In genomic region chr2:191345788-191346187, GRCh38 we compare ENCODE assay signal across 26 cellular contexts.
DNase-seq lines count a peak whose midpoint lies in the region; ATAC-seq lines count a peak whose summit lies in the region.
"Had no signal": no experiment of that assay in that cellular context is flagged by ENCODE, and none has a peak within 500 bp of the region (broad histone marks: within the 10 kb centered on the region; RNA-seq: fewer than 3 reads in every experiment).

No MANE protein-coding gene starts in this region.

- POLR2A ChIA-PET in naive thymus-derived CD8-positive, alpha-beta T cell (lab: Charles Lee): no interaction called here
- POLR2A ChIA-PET in activated CD8-positive, alpha-beta T cell treated with anti-CD3 and anti-CD28 coated beads, Interleukin-2, amount 10 ng/mL, durations not matched to agents 7 days and 5 days (lab: Charles Lee): no interaction called here

- no peaks in the 10 kb centered on the region for H3K9me3 Mint-ChIP-seq in naive thymus-derived CD8-positive, alpha-beta T cell
- H3K9me3 Mint-ChIP-seq in activated CD8-positive, alpha-beta T cell treated with anti-CD3 and anti-CD28 coated beads, Interleukin-2, amount 10 ng/mL, durations not matched to agents 7 days and 5 days (ENCODE audit: insufficient read depth): no peaks in the 10 kb centered on the region
- H3K9me3 Mint-ChIP-seq: activated CD4-positive, alpha-beta T cell treated with anti-CD3 and anti-CD28 coated beads, Interleukin-2, amount 10 ng/mL, durations not matched to agents 7 days and 5 days; activated naive CD4-positive, alpha-beta T cell treated with anti-CD3 and anti-CD28 coated beads, Interleukin-2, amount 50 U/mL, for 72 hours; activated T-helper 17 cell treated with anti-CD3 and anti-CD28 coated beads, Interleukin-2, amount 50 U/mL, for 72 hours; neural progenitor cell had no signal

- peak; percentile 67 for ATAC-seq in esophagus mucosa
- ATAC-seq in naive thymus-derived CD8-positive, alpha-beta T cell: no peak
- ATAC-seq in activated CD8-positive, alpha-beta T cell treated with anti-CD3 and anti-CD28 coated beads, Interleukin-2, amount 10 ng/mL, durations not matched to agents 7 days and 5 days: no peak
- ATAC-seq: activated naive CD4-positive, alpha-beta T cell treated with anti-CD3 and anti-CD28 coated beads, Interleukin-2, amount 50 U/mL, for 72 hours; activated T-helper 17 cell treated with anti-CD3 and anti-CD28 coated beads, Interleukin-2, amount 50 U/mL, for 72 hours; body of pancreas; GM12878; left ventricle myocardium superior had no signal

- no peaks in the 10 kb centered on the region for H3K4me1 Mint-ChIP-seq in naive thymus-derived CD8-positive, alpha-beta T cell
- H3K4me1 Mint-ChIP-seq in activated CD8-positive, alpha-beta T cell treated with anti-CD3 and anti-CD28 coated beads, Interleukin-2, amount 10 ng/mL, durations not matched to agents 7 days and 5 days (ENCODE audit: low read depth): no peaks in the 10 kb centered on the region
- H3K4me1 Mint-ChIP-seq: activated CD4-positive, alpha-beta T cell treated with anti-CD3 and anti-CD28 coated beads, Interleukin-2, amount 10 ng/mL, durations not matched to agents 7 days and 5 days; activated T-helper 17 cell treated with anti-CD3 and anti-CD28 coated beads, Interleukin-2, amount 50 U/mL, for 72 hours; CD4-positive, CD25-positive, alpha-beta regulatory T cell; neural progenitor cell had no signal

- DNase-seq in GM03348 (ENCODE audit: low spot score) (peak; percentile 14), RKO (ENCODE audit: low spot score) (peak; percentile 18), renal cortical epithelial cell (ENCODE audit: low read depth) (peak; percentile 73), GM19240 (ENCODE audit: insufficient read length, low spot score) (no peak), SW480 (ENCODE audit: low spot score) (no peak)
- no peak for DNase-seq in naive thymus-derived CD8-positive, alpha-beta T cell
- DNase-seq in activated CD8-positive, alpha-beta T cell treated with anti-CD3 and anti-CD28 coated beads, Interleukin-2, amount 10 ng/mL, durations not matched to agents 7 days and 5 days: no peak
- DNase-seq: activated CD4-positive, alpha-beta T cell treated with anti-CD3 and anti-CD28 coated beads, Interleukin-2, amount 10 ng/mL, durations not matched to agents 7 days and 5 days; body of pancreas; CD4-positive, CD25-positive, alpha-beta regulatory T cell; GDM1; left ventricle myocardium superior; NCI-H1694; NCI-H2171; NCI-H526 treated with DMSO at 0.1 percent for 48 hours; RPMI8226; SK-N-SH; stimulated activated CD4-positive, alpha-beta T cell treated with anti-CD3 and anti-CD28 coated beads, Interleukin-1b, Interleukin-23, amount 100 ng/mL, for 48 hours; substantia nigra; uterus; WERI-Rb-1 had no signal

- H3K36me3 Mint-ChIP-seq in naive thymus-derived CD8-positive, alpha-beta T cell: no peaks in the 10 kb centered on the region
- H3K36me3 Mint-ChIP-seq in activated CD8-positive, alpha-beta T cell treated with anti-CD3 and anti-CD28 coated beads, Interleukin-2, amount 10 ng/mL, durations not matched to agents 7 days and 5 days (ENCODE audit: low read depth): no peaks in the 10 kb centered on the region
- H3K36me3 Mint-ChIP-seq: CD4-positive, CD25-positive, alpha-beta regulatory T cell had no signal

- H3K27me3 Mint-ChIP-seq in naive thymus-derived CD8-positive, alpha-beta T cell: peaks cover 0 to 11% (median 0%) of the 10 kb centered on the region in 5 donors
- no peaks in the 10 kb centered on the region for H3K27me3 Mint-ChIP-seq in activated CD8-positive, alpha-beta T cell treated with anti-CD3 and anti-CD28 coated beads, Interleukin-2, amount 10 ng/mL, durations not matched to agents 7 days and 5 days (ENCODE audit: low read depth)
- H3K27me3 Mint-ChIP-seq: activated CD4-positive, alpha-beta T cell treated with anti-CD3 and anti-CD28 coated beads, Interleukin-2, amount 10 ng/mL, durations not matched to agents 7 days and 5 days; activated T-helper 17 cell treated with anti-CD3 and anti-CD28 coated beads, Interleukin-2, amount 50 U/mL, for 72 hours had no signal

- CTCF ChIA-PET in activated CD8-positive, alpha-beta T cell treated with anti-CD3 and anti-CD28 coated beads, Interleukin-2, amount 10 ng/mL, durations not matched to agents 7 days and 5 days (lab: Charles Lee): interaction anchor here (0.6 kb wide), 1 partner anchor 290 kb away, joined by 3 read pairs; no protein-coding TSS in a partner anchor

- no peak overlapping the region for H3K27ac Mint-ChIP-seq in naive thymus-derived CD8-positive, alpha-beta T cell
- no peak overlapping the region for H3K27ac Mint-ChIP-seq in activated CD8-positive, alpha-beta T cell treated with anti-CD3 and anti-CD28 coated beads, Interleukin-2, amount 10 ng/mL, durations not matched to agents 7 days and 5 days
- H3K27ac Mint-ChIP-seq: activated CD4-positive, alpha-beta T cell treated with anti-CD3 and anti-CD28 coated beads, Interleukin-2, amount 10 ng/mL, durations not matched to agents 7 days and 5 days; activated naive CD4-positive, alpha-beta T cell treated with anti-CD3 and anti-CD28 coated beads, Interleukin-2, amount 50 U/mL, for 72 hours; activated T-helper 17 cell treated with anti-CD3 and anti-CD28 coated beads, Interleukin-2, amount 50 U/mL, for 72 hours; CD4-positive, CD25-positive, alpha-beta regulatory T cell; neural progenitor cell had no signal

- H3K4me3 Mint-ChIP-seq in naive thymus-derived CD8-positive, alpha-beta T cell: no peak overlapping the region
- H3K4me3 Mint-ChIP-seq in activated CD8-positive, alpha-beta T cell treated with anti-CD3 and anti-CD28 coated beads, Interleukin-2, amount 10 ng/mL, durations not matched to agents 7 days and 5 days: no peak overlapping the region
- H3K4me3 Mint-ChIP-seq: activated CD4-positive, alpha-beta T cell treated with anti-CD3 and anti-CD28 coated beads, Interleukin-2, amount 10 ng/mL, durations not matched to agents 7 days and 5 days; activated T-helper 17 cell treated with anti-CD3 and anti-CD28 coated beads, Interleukin-2, amount 50 U/mL, for 72 hours; CD4-positive, CD25-positive, alpha-beta regulatory T cell; neural progenitor cell had no signal

Comparison
In these comparisons a context has a peak if more than half of its experiments do, and no peak if none do; other contexts are left out.
1. DNase-seq: peak in GM03348 (single experiment), RKO (single experiment) and renal cortical epithelial cell (single experiment); none in GM19240 (single experiment), SW480 (single experiment), naive thymus-derived CD8-positive, alpha-beta T cell (0 of 10) and activated CD8-positive, alpha-beta T cell treated with anti-CD3 and anti-CD28 coated beads, Interleukin-2, amount 10 ng/mL, durations not matched to agents 7 days and 5 days (single experiment).